Comparison of ENCODE assay signal across 26 cellular contexts in genomic region chr1:225561675-225562074, GRCh38.
DNase-seq lines count a peak whose midpoint lies in the region; ATAC-seq, FAIRE-seq and TF ChIP-seq lines count a peak whose summit lies in the region.
"Had no signal": no experiment of that assay in that cellular context is flagged by ENCODE, and none has a peak within 500 bp of the region (broad histone marks: within the 10 kb centered on the region; RNA-seq: fewer than 3 reads in every experiment).

No MANE protein-coding gene starts in this region.

- H3F3A ChIP-seq in smooth muscle cell (ENCODE audit: low read depth) = peaks cover 6% of the 10 kb centered on the region

- DNase-seq in HepG2 (ENCODE audit: low spot score) = no peak
- DNase-seq in right lobe of liver = no peak
- DNase-seq in WTC11 (ENCODE audit: low spot score) = no peak
- DNase-seq in chondrocyte (ENCODE audit: low spot score) = no peak
- no peak for DNase-seq in smooth muscle cell (lab: John Stamatoyannopoulos, UW; ENCODE audit: unreplicated experiment)
- DNase-seq in right atrium auricular region (ENCODE audit: low spot score) = no peak
- no peak for DNase-seq in cerebellar cortex (ENCODE audit: low spot score)
- DNase-seq: 8988T; ACHN; AML-193; BE2C; CD4-positive, alpha-beta T cell; CD8-positive, alpha-beta memory T cell; DMS53; DMS79 treated with DMSO at 0.1 percent for 48 hours; GF-D8; GM23248; H7; HCEC 1CT had no signal

- H3K27me3 Mint-ChIP-seq in WTC11 (ENCODE audit: low read depth) (no peaks in the 10 kb centered on the region), chondrocyte (ENCODE audit: low read depth) (no peaks in the 10 kb centered on the region)

- CTCF ChIA-PET in HepG2 (lab: Yijun Ruan, JAX; ENCODE audit: low intra/inter-chr PET ratio, low total read pairs) (no interaction called here), WTC11 (lab: Charles Lee) (no interaction called here)

- H3K4me3 ChIP-seq in HepG2 (replicated peaks in 1 of 3; ENCODE audit: insufficient read depth in 1 of 3, low read depth in 2 of 3, low read length in 3 of 3) (no peak overlapping the region), right lobe of liver (no peak overlapping the region), smooth muscle cell (no peak overlapping the region), right atrium auricular region (no peak overlapping the region)
- H3K4me3 ChIP-seq: A549; BLaER1 treated with 17β-estradiol and CSF1 and Interleukin-3, amounts not matched to agents 10 nM and 100 nM; GM23248 had no signal

- H3K36me3 ChIP-seq in HepG2 (replicated peaks in 1 of 2; ENCODE audit: control insufficient read depth in 1 of 2, insufficient read depth in 2 of 2, low read length in 2 of 2) (peaks cover 6 to 17% of the 10 kb centered on the region in 2 experiments; a peak in 4 of 5 replicates), right lobe of liver (no peaks in the 10 kb centered on the region), smooth muscle cell (ENCODE audit: low read depth) (peaks cover 7% of the 10 kb centered on the region), right atrium auricular region (no peaks in the 10 kb centered on the region)

- intact Hi-C loops in HepG2 (cut with micrococcal nuclease; ENCODE audit: unreplicated experiment) (no loop called here), right lobe of liver (cut with DNase I) (loop anchor here in 1 of 2 donors (10.0 kb wide), 1 partner anchor 213 kb away; the partner anchor contains the start of gene SRP9)

- TF ChIP-seq POLR2A in HepG2 (IDR thresholded peaks at IDR 0.05; ENCODE audit: insufficient read depth in 1 of 2, low read depth in 2 of 2, low read length in 2 of 2) (no peak), right lobe of liver (IDR thresholded peaks at IDR 0.05) (no peak)

- 100% methylated on average over 5 of the region's 5 CpGs for WGBS in HepG2 (ENCODE audit: low lambda C conversion rate)
- 94% methylated on average over 5 of the region's 5 CpGs for WGBS in right lobe of liver (ENCODE audit: insufficient coverage, low coverage, low lambda C conversion rate, missing lambda C conversion rate)
- 58% methylated on average over 5 of the region's 5 CpGs for WGBS in smooth muscle cell (ENCODE audit: low lambda C conversion rate)

- H3K4me1 Mint-ChIP-seq in WTC11 (peaks cover 10% of the 10 kb centered on the region), chondrocyte (ENCODE audit: low read depth) (peaks cover 26% of the 10 kb centered on the region)
- H3K4me1 Mint-ChIP-seq: CD8-positive, alpha-beta memory T cell had no signal

- no peaks in the 10 kb centered on the region for H3K79me2 ChIP-seq in HepG2 (ENCODE audit: insufficient read depth, low read length)
- peaks cover 82% of the 10 kb centered on the region for H3K79me2 ChIP-seq in smooth muscle cell (ENCODE audit: low read depth)

- 0 out of 2 replicates have a peak overlapping the region, but pooled peaks have one; percentile 3 for H3K27ac Mint-ChIP-seq in WTC11
- peak overlapping the region; percentile 14 for H3K27ac Mint-ChIP-seq in chondrocyte (ENCODE audit: unreplicated experiment)
- H3K27ac Mint-ChIP-seq: CD14-positive monocyte; CD4-positive, alpha-beta T cell; CD8-positive, alpha-beta memory T cell had no signal

- H4K20me1 ChIP-seq in HepG2 (ENCODE audit: insufficient read depth, low read length) (no peaks in the 10 kb centered on the region), smooth muscle cell (ENCODE audit: low read depth) (peaks cover 45% of the 10 kb centered on the region)
- H4K20me1 ChIP-seq: BLaER1 treated with 17β-estradiol and CSF1 and Interleukin-3, amounts not matched to agents 10 nM and 100 nM had no signal

- H3K27ac ChIP-seq in HepG2 (ENCODE audit: extremely low read length, insufficient read depth, low read length) (no peak overlapping the region), right lobe of liver (no peak overlapping the region), smooth muscle cell (ENCODE audit: low read depth) (peak overlapping the region; percentile 48), right atrium auricular region (no peak overlapping the region)
- H3K27ac ChIP-seq: A549; BLaER1 treated with 17β-estradiol and CSF1 and Interleukin-3, amounts not matched to agents 10 nM and 100 nM; GM23248 had no signal

- H3K9ac ChIP-seq in HepG2 (ENCODE audit: insufficient read depth, low read depth, low read length) = no peak overlapping the region
- H3K9ac ChIP-seq in smooth muscle cell (ENCODE audit: low read depth) = no peak overlapping the region
- H3K9ac ChIP-seq: BLaER1 treated with 17β-estradiol and CSF1 and Interleukin-3, amounts not matched to agents 10 nM and 100 nM; GM23248 had no signal

- in situ Hi-C loops in HepG2 (cut with HindIII; ENCODE audit: extremely low pct_ligation_motif_present, low pct_unique_long_range_greater_than_20kb) = no loop called here

- FAIRE-seq in HepG2 (lab: Jason Lieb, UNC) = no peak
- FAIRE-seq: A549, GM12891, GM18507, H1 had no signal

- TF ChIP-seq CTCF in HepG2 (CRISPR knock-in tag; IDR thresholded peaks at IDR 0.05) (no peak), right lobe of liver (IDR thresholded peaks at IDR 0.05) (no peak), WTC11 (IDR thresholded peaks at IDR 0.05) (no peak), chondrocyte (IDR thresholded peaks at IDR 0.05) (no peak), smooth muscle cell (IDR thresholded peaks at IDR 0.05; ENCODE audit: borderline replicate concordance, insufficient read depth, poor library complexity, severe bottlenecking) (no peak), right atrium auricular region (IDR thresholded peaks at IDR 0.05) (no peak)

- H2AFZ ChIP-seq in HepG2 (ENCODE audit: low read length) = no peak overlapping the region
- no peak overlapping the region for H2AFZ ChIP-seq in smooth muscle cell (ENCODE audit: low read depth)
- H2AFZ ChIP-seq: GM23248 had no signal

- POLR2A ChIA-PET in HepG2 (lab: Yijun Ruan, JAX) (no interaction called here), WTC11 (lab: Charles Lee) (no interaction called here)

- H3K9me3 Mint-ChIP-seq in WTC11 (peaks cover 18% of the 10 kb centered on the region), chondrocyte (ENCODE audit: low read depth) (peaks cover 3% of the 10 kb centered on the region)
- H3K9me3 Mint-ChIP-seq: CD4-positive, alpha-beta T cell had no signal

- H3K4me2 ChIP-seq in HepG2 (ENCODE audit: low read depth, low read length) (no peak overlapping the region), smooth muscle cell (no peak overlapping the region)
- H3K4me2 ChIP-seq: A549; BLaER1 treated with 17β-estradiol and CSF1 and Interleukin-3, amounts not matched to agents 10 nM and 100 nM had no signal

- no peaks in the 10 kb centered on the region for H3K4me1 ChIP-seq in HepG2 (ENCODE audit: insufficient read depth, low read length)
- no peaks in the 10 kb centered on the region for H3K4me1 ChIP-seq in right lobe of liver
- peaks cover 8% of the 10 kb centered on the region for H3K4me1 ChIP-seq in smooth muscle cell (ENCODE audit: low read depth)
- H3K4me1 ChIP-seq in right atrium auricular region = peaks cover 0 to 5% of the 10 kb centered on the region in 2 donors
- H3K4me1 ChIP-seq: A549 had no signal

- H3K27me3 ChIP-seq in HepG2 (ENCODE audit: control insufficient read depth in 1 of 2, insufficient read depth in 2 of 2, low read length in 2 of 2) = no peaks in the 10 kb centered on the region
- H3K27me3 ChIP-seq in right lobe of liver = no peaks in the 10 kb centered on the region
- H3K27me3 ChIP-seq in smooth muscle cell (ENCODE audit: low read depth) = no peaks in the 10 kb centered on the region
- peaks cover 0 to 5% of the 10 kb centered on the region in 2 donors for H3K27me3 ChIP-seq in right atrium auricular region
- H3K27me3 ChIP-seq: BE2C; BLaER1 treated with 17β-estradiol and CSF1 and Interleukin-3, amounts not matched to agents 10 nM and 100 nM had no signal

- H3K9me3 ChIP-seq in HepG2 (ENCODE audit: low read length) = peaks cover 3% of the 10 kb centered on the region; the same call in 1 of the 2 replicates
- H3K9me3 ChIP-seq in right lobe of liver = no peaks in the 10 kb centered on the region
- H3K9me3 ChIP-seq in smooth muscle cell (replicated peaks; ENCODE audit: low read depth) = no peaks in the 10 kb centered on the region
- H3K9me3 ChIP-seq in right atrium auricular region = peaks cover 0 to 4% of the 10 kb centered on the region in 2 donors
- H3K9me3 ChIP-seq: A549 had no signal

- no TSS peak for BruUV-seq in HepG2 (replicated peaks; lab: Mats Ljungman, UMichigan)

- no peak for TF ChIP-seq RAD21 in HepG2 (CRISPR knock-in tag; IDR thresholded peaks at IDR 0.05)

- peaks cover 50% of the 10 kb centered on the region for H3K36me3 Mint-ChIP-seq in WTC11
- peaks cover 25% of the 10 kb centered on the region for H3K36me3 Mint-ChIP-seq in chondrocyte (ENCODE audit: low read depth)
- H3K36me3 Mint-ChIP-seq: CD14-positive monocyte; CD8-positive, alpha-beta memory T cell had no signal

- H3K4me3 Mint-ChIP-seq in WTC11 (no peak overlapping the region), chondrocyte (ENCODE audit: unreplicated experiment) (no peak overlapping the region)
- H3K4me3 Mint-ChIP-seq: CD14-positive monocyte; CD4-positive, alpha-beta T cell; CD8-positive, alpha-beta memory T cell had no signal

- TF ChIP-seq EP300 in HepG2 (IDR thresholded peaks at IDR 0.05; ENCODE audit: low read depth in 2 of 2, low read length in 2 of 2) (no peak), HepG2 (CRISPR knock-in tag; IDR thresholded peaks at IDR 0.05; ENCODE audit: borderline replicate concordance) (no peak)

- ATAC-seq in HepG2 = no peak
- ATAC-seq in right lobe of liver = no peak
- no peak for ATAC-seq in WTC11
- no peak for ATAC-seq in HG03139 (IDR thresholded peaks at IDR 0.05; ENCODE audit: unreplicated experiment)

TF ChIP-seq in HepG2, 621 proteins besides CTCF, POLR2A, EP300 and RAD21:
- TF ChIP-seq CREB1 (IDR thresholded peaks at IDR 0.05) = peak; percentile 4; the same call in 1 of the 2 replicates
- no peak for TF ChIP-seq CREB1 (CRISPR knock-in tag; IDR thresholded peaks at IDR 0.05)
- no peak for TF ChIP-seq CBX5 (CRISPR knock-in tag; IDR thresholded peaks at IDR 0.05; ENCODE audit: borderline replicate concordance)
- TF ChIP-seq ATF7 (IDR thresholded peaks at IDR 0.05) = 0 out of 2 replicates have a peak, but pooled peaks have one; percentile 22
- no peak for TF ChIP-seq ATF7 (CRISPR knock-in tag; IDR thresholded peaks at IDR 0.05)
- TF ChIP-seq ZFP1 (CRISPR knock-in tag; IDR thresholded peaks at IDR 0.05) = no peak

TF ChIP-seq in WTC11, 78 proteins besides CTCF, POLR2A, EP300 and RAD21 (continues in another document):
- TF ChIP-seq SP1 (CRISPR knock-in tag; conservative IDR thresholded peaks at IDR 0.05) (no peak), ETV6 (CRISPR knock-in tag; IDR thresholded peaks at IDR 0.05) (no peak)
